In the genomic region with DNA sequence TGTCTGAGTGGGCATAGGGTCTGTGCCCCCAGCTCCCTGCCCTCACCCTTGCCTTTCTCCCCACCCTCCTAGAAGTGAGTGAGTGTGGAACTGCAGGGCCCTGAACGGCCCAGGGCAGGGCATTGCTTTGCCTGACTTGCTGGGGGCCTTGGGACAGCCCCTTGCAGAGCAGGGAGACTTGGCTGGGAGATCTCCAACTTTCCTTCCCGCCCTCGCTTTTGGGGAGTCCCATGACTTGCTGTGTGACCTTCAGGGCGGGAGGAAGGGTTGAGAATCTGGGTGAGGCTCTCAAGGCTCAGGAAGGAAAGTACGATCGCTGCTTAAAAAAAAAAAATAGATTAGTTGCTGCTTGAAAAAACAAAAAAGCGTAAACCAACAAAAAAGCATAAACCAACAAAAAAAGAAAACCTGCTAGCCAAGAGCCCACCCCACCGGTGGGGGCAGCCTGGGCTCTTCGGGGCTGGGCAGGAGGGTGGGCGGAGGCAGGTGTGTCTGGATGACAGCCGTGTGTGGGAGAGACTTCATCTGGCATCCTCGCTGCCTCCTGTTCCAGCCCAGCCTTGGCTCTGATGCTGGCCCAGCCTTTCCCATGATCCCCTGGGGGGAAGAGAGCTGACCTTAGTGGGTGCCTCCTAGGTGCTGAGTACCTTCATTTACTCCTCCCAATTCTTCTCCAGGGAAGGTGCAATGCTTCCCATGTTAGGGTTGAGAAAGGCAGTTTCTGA, we compare ENCODE assay signal across 1 cellular context.
TF ChIP-seq lines count a peak whose summit lies in the region.

No MANE protein-coding gene starts in this region.

TF ChIP-seq in GM23338, 12 proteins besides CTCF, POLR2A, EP300 and RAD21 (continued from another document):
- TF ChIP-seq, protein P1, sequence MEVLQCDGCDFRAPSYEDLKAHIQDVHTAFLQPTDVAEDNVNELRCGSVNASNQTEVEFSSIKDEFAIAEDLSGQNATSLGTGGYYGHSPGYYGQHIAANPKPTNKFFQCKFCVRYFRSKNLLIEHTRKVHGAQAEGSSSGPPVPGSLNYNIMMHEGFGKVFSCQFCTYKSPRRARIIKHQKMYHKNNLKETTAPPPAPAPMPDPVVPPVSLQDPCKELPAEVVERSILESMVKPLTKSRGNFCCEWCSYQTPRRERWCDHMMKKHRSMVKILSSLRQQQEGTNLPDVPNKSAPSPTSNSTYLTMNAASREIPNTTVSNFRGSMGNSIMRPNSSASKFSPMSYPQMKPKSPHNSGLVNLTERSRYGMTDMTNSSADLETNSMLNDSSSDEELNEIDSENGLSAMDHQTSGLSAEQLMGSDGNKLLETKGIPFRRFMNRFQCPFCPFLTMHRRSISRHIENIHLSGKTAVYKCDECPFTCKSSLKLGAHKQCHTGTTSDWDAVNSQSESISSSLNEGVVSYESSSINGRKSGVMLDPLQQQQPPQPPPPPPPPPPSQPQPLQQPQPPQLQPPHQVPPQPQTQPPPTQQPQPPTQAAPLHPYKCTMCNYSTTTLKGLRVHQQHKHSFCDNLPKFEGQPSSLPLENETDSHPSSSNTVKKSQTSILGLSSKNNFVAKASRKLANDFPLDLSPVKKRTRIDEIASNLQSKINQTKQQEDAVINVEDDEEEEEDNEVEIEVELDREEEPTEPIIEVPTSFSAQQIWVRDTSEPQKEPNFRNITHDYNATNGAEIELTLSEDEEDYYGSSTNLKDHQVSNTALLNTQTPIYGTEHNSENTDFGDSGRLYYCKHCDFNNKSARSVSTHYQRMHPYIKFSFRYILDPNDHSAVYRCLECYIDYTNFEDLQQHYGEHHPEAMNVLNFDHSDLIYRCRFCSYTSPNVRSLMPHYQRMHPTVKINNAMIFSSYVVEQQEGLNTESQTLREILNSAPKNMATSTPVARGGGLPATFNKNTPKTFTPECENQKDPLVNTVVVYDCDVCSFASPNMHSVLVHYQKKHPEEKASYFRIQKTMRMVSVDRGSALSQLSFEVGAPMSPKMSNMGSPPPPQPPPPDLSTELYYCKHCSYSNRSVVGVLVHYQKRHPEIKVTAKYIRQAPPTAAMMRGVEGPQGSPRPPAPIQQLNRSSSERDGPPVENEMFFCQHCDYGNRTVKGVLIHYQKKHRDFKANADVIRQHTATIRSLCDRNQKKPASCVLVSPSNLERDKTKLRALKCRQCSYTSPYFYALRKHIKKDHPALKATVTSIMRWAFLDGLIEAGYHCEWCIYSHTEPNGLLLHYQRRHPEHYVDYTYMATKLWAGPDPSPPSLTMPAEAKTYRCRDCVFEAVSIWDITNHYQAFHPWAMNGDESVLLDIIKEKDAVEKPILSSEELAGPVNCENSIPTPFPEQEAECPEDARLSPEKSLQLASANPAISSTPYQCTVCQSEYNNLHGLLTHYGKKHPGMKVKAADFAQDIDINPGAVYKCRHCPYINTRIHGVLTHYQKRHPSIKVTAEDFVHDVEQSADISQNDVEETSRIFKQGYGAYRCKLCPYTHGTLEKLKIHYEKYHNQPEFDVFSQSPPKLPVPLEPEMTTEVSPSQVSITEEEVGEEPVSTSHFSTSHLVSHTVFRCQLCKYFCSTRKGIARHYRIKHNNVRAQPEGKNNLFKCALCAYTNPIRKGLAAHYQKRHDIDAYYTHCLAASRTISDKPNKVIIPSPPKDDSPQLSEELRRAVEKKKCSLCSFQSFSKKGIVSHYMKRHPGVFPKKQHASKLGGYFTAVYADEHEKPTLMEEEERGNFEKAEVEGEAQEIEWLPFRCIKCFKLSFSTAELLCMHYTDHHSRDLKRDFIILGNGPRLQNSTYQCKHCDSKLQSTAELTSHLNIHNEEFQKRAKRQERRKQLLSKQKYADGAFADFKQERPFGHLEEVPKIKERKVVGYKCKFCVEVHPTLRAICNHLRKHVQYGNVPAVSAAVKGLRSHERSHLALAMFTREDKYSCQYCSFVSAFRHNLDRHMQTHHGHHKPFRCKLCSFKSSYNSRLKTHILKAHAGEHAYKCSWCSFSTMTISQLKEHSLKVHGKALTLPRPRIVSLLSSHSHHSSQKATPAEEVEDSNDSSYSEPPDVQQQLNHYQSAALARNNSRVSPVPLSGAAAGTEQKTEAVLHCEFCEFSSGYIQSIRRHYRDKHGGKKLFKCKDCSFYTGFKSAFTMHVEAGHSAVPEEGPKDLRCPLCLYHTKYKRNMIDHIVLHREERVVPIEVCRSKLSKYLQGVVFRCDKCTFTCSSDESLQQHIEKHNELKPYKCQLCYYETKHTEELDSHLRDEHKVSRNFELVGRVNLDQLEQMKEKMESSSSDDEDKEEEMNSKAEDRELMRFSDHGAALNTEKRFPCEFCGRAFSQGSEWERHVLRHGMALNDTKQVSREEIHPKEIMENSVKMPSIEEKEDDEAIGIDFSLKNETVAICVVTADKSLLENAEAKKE (CRISPR knock-in tag; IDR thresholded peaks at IDR 0.05): no peak
- TF ChIP-seq JUNB (IDR thresholded peaks at IDR 0.05; ENCODE audit: unreplicated experiment): no peak
- TF ChIP-seq EZH2 (IDR thresholded peaks at IDR 0.05; ENCODE audit: low read depth, unreplicated experiment): no peak
- no peak for TF ChIP-seq NANOG (IDR thresholded peaks at IDR 0.05; ENCODE audit: borderline replicate concordance)
- TF ChIP-seq, protein P2, sequence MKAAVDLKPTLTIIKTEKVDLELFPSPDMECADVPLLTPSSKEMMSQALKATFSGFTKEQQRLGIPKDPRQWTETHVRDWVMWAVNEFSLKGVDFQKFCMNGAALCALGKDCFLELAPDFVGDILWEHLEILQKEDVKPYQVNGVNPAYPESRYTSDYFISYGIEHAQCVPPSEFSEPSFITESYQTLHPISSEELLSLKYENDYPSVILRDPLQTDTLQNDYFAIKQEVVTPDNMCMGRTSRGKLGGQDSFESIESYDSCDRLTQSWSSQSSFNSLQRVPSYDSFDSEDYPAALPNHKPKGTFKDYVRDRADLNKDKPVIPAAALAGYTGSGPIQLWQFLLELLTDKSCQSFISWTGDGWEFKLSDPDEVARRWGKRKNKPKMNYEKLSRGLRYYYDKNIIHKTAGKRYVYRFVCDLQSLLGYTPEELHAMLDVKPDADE (IDR thresholded peaks at IDR 0.05): no peak
- no peak for TF ChIP-seq POLR2AphosphoS5 (IDR thresholded peaks at IDR 0.05; ENCODE audit: low read depth)
- no peak for TF ChIP-seq ZNF114 (CRISPR knock-in tag; IDR thresholded peaks at IDR 0.05)
- no peak for TF ChIP-seq CREB1 (CRISPR knock-in tag; IDR thresholded peaks at IDR 0.05; ENCODE audit: low read depth)
- no peak for TF ChIP-seq STAT1 (IDR thresholded peaks at IDR 0.05; ENCODE audit: unreplicated experiment)
- TF ChIP-seq ZNF331 (CRISPR knock-in tag; IDR thresholded peaks at IDR 0.05; ENCODE audit: low read depth): no peak
TF ChIP-seq in GM23338: peak in this region for 0.
